In the genomic region with DNA sequence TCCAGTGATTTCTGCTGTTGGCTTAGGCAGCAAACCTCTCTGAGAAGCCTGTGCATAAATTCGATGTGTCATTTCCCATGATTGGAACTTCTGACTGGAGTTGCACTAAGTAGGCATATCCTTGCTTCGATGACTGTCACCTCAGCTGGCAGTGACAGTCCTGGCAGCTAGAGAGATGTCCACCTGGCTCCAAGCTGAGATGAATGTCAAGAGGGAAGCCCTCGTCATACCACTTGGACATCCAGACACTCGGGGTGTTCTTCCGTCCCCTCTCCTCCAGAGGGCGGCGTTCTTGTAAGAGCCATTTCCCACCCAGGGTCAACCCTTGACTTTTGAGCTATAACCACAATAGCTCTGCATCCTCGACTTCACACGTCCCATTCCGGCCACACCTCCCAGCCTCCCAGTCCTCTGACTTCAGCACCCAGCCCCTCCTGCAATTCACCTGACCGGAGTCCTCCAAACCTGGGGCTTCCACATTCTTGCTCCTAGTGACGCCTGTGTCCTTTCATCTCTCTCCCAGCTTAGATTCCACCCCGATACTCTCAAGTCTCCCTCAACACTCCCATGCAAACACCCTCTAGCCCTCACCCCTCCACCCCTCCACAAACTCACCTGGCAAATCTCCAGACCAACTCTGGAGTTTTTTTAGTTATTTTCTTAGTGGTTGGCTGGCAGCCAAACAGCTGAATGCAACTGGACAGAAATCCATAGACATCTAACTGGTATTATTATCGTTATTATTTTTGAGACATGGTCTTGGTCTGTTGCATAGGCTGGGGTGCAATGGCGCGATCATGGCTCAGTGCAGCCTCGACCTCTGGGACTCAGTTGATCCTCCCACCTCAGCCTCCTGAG, we compare ENCODE assay signal across 8 cellular contexts.
DNase-seq lines count a peak whose midpoint lies in the region; ATAC-seq lines count a peak whose summit lies in the region.

No MANE protein-coding gene starts in this region.

- DNase-seq in stimulated activated CD4-positive, alpha-beta T cell treated with anti-CD3 and anti-CD28 coated beads, Interleukin-12 subunit alpha, Interleukin-12 subunit beta, amount 100 ng/mL, for 48 hours (ENCODE audit: low read depth in 2 of 3, low spot score in 1 of 3): peak in 2 of 3 donors; percentile 37 to 41
- DNase-seq in stimulated activated CD4-positive, alpha-beta T cell treated with anti-CD3 and anti-CD28 coated beads, Interleukin-12 subunit alpha, Interleukin-12 subunit beta, amount 100 ng/mL, for 4 hours: no peak
- DNase-seq in NCI-H1092 treated with DMSO at 0.1 percent for 48 hours (lab: John Stamatoyannopoulos, UW) (peak; percentile 4), glomerular visceral epithelial cell (ENCODE audit: extremely low spot score) (peak; percentile 46)
- DNase-seq in activated CD4-positive, alpha-beta T cell treated with anti-CD3 and anti-CD28 coated beads, Interleukin-2, amount 50 U/mL, for 4 hours: peak; percentile 24 to 34
- DNase-seq in stimulated activated CD8-positive, alpha-beta memory T cell treated with anti-CD3 and anti-CD28 coated beads, Interleukin-12 subunit alpha, Interleukin-12 subunit beta, amount 100 ng/mL, for 1 hour (ENCODE audit: low read depth): peak; percentile 27

- ATAC-seq in GM21367 (IDR thresholded peaks at IDR 0.05; ENCODE audit: unreplicated experiment): no peak
- no peak for ATAC-seq in GM21360 (IDR thresholded peaks at IDR 0.05; ENCODE audit: unreplicated experiment)
